In genomic region chr20:46089076-46089337, GRCh38 we compare ENCODE assay signal across 8 cellular contexts. TPM values are rescaled to one million over a fixed set of nuclear protein-coding genes. Genes with fewer than 3 reads are reported as not detected.
DNase-seq lines count a peak whose midpoint lies in the region; ATAC-seq and TF ChIP-seq lines count a peak whose summit lies in the region.

No MANE protein-coding gene starts in this region.

- H3K36me3 Mint-ChIP-seq in activated T-cell treated with anti-CD3 and anti-CD28 coated beads, Interleukin-2, amount 50 U/mL, for 4 hours (ENCODE audit: insufficient read depth), result peaks cover 2% of the 10 kb centered on the region

- peaks cover 30% of the 10 kb centered on the region; the same call in 1 of the 2 replicates for H4K20me1 ChIP-seq in SU-DHL-6 (ENCODE audit: low read depth, low read length)

- H3K27ac ChIP-seq in SU-DHL-6 (ENCODE audit: low read depth, low read length), result peak overlapping the region; percentile 76

- H3K9me3 Mint-ChIP-seq in activated T-cell treated with anti-CD3 and anti-CD28 coated beads, Interleukin-2, amount 50 U/mL, for 4 hours, result no peaks in the 10 kb centered on the region

- H3K27me3 ChIP-seq in SU-DHL-6 (ENCODE audit: low read length), result no peaks in the 10 kb centered on the region

- H3F3A ChIP-seq in SU-DHL-6 (ENCODE audit: insufficient read depth), result 0 out of 2 replicates have a peak, but pooled peaks cover 9% of the 10 kb centered on the region

- H3K79me2 ChIP-seq in SU-DHL-6 (ENCODE audit: insufficient read depth, low read length), result peaks cover 55% of the 10 kb centered on the region

- H3K9me2 ChIP-seq in SU-DHL-6 (replicated peaks; ENCODE audit: insufficient read depth, low read length), result no peaks in the 10 kb centered on the region

- no peak for ATAC-seq in activated T-cell treated with anti-CD3 and anti-CD28 coated beads, Interleukin-2, amount 50 U/mL, for 4 hours

- no peaks in the 10 kb centered on the region for H3K27me3 Mint-ChIP-seq in activated T-cell treated with anti-CD3 and anti-CD28 coated beads, Interleukin-2, amount 50 U/mL, for 4 hours (ENCODE audit: low read depth)

- TF ChIP-seq CTCF in SU-DHL-6 (IDR thresholded peaks at IDR 0.05; ENCODE audit: insufficient read depth, low read length, poor library complexity, severe bottlenecking) (no peak), foreskin fibroblast (IDR thresholded peaks at IDR 0.05; ENCODE audit: low read depth, low read length) (no peak)

- peak overlapping the region; percentile 98 for H3K4me2 ChIP-seq in SU-DHL-6 (ENCODE audit: low read depth, low read length, poor library complexity, severe bottlenecking)

- H3K9me3 ChIP-seq in SU-DHL-6 (ENCODE audit: insufficient read depth, low read length), result no peaks in the 10 kb centered on the region

- peak overlapping the region; percentile 91 for H3K4me3 Mint-ChIP-seq in activated T-cell treated with anti-CD3 and anti-CD28 coated beads, Interleukin-2, amount 50 U/mL, for 4 hours

- H3K4me3 ChIP-seq in SU-DHL-6 (ENCODE audit: insufficient read depth, low read length, poor library complexity, severe bottlenecking), result peak overlapping the region; percentile 93
- H3K4me3 ChIP-seq in foreskin fibroblast (ENCODE audit: low read depth in 1 of 2, low read length in 2 of 2), result peak overlapping the region; percentile 83 to 93
- peak overlapping the region; percentile 87 for H3K4me3 ChIP-seq in skeletal muscle cell (ENCODE audit: low read depth, low read length)

- no peak for DNase-seq in activated T-cell treated with anti-CD3 and anti-CD28 coated beads, Interleukin-2, amount 50 U/mL, for 4 hours
- DNase-seq in activated T-cell treated with anti-CD3 and anti-CD28 coated beads, Interleukin-2, amount 50 U/mL, for 1 hour, result no peak
- DNase-seq in foreskin fibroblast, result no peak
- no peak for DNase-seq in skeletal muscle cell (ENCODE audit: low read depth)
- DNase-seq in NCI-H2196 treated with DMSO at 0.1 percent for 48 hours (lab: John Stamatoyannopoulos, UW; ENCODE audit: unreplicated experiment), result no peak
- DNase-seq in Kasumi-1 (lab: John Stamatoyannopoulos, UW), result no peak
- DNase-seq in GOT3 (lab: John Stamatoyannopoulos, UW), result no peak

- H3K9ac ChIP-seq in SU-DHL-6 (ENCODE audit: low read length), result peak overlapping the region; percentile 95

- no peaks in the 10 kb centered on the region for H3K36me3 ChIP-seq in SU-DHL-6 (ENCODE audit: low read length)

- H2AFZ ChIP-seq in SU-DHL-6 (ENCODE audit: low read depth, low read length, severe bottlenecking), result no peak overlapping the region

- peaks cover 54% of the 10 kb centered on the region for H3K4me1 Mint-ChIP-seq in activated T-cell treated with anti-CD3 and anti-CD28 coated beads, Interleukin-2, amount 50 U/mL, for 4 hours (ENCODE audit: low read depth)

RNA-seq across cellular contexts. Expression of gene NCOA5, which starts 0.8 kb away (rescaled TPM):
- total RNA-seq in activated T-cell treated with anti-CD3 and anti-CD28 coated beads, Interleukin-2, amount 50 U/mL, for 4 hours, result 10 to 100 TPM; 38.2 to 45.0 (median 43.3) TPM

RNA-seq across cellular contexts. Expression of gene CD40, which starts 29.1 kb away (rescaled TPM):
- 10 to 100 TPM in 2 of 3 donors, 1 to 10 TPM in 1; 7.6 to 29.2 (median 10.6) TPM for total RNA-seq in activated T-cell treated with anti-CD3 and anti-CD28 coated beads, Interleukin-2, amount 50 U/mL, for 4 hours

RNA-seq across cellular contexts. Expression of gene SLC12A5, which starts 60.0 kb away (rescaled TPM):
- not detected for total RNA-seq in activated T-cell treated with anti-CD3 and anti-CD28 coated beads, Interleukin-2, amount 50 U/mL, for 4 hours
